ENCODE assay signal across 12 cellular contexts in the genomic region with DNA sequence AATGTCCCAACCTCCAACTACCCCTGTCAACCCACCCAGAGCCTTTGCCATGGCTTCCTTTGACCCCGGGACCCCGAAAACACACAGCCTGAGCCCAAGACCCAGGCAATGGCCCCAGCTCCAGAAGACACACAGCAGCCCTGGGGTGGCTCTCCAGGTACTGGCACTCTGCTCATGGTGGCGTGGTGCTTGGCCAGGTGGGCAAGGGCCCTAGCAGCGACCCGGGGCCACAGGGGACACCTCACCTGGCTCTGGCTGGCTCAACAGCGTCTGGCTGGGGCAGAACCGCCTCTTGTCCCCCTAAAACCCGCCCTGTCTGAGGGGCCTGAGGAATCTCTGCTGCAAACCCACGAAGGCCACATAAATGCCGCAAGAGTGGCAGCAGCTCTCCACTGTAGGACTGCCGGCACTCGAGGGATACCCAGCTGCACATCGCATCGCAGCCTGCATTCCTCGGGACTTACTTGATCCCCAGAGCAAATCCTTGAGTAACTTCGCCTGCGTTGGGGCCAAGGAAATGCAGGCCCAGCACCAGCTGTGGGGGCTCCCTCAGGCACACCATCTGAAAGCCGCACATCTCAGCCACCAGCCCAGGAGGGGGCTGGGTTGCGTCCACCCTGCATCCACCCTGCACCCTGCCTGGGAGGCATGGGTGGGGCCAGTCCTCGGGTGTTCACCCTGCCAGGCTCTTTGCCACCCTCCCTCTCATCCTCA. TPM values are rescaled to one million over a fixed set of nuclear protein-coding genes. Genes with fewer than 3 reads are reported as not detected.
DNase-seq lines count a peak whose midpoint lies in the region; ATAC-seq, FAIRE-seq and TF ChIP-seq lines count a peak whose summit lies in the region.
"Had no signal": no experiment of that assay in that cellular context is flagged by ENCODE, and none has a peak within 500 bp of the region (broad histone marks: within the 10 kb centered on the region; RNA-seq: fewer than 3 reads in every experiment).

No MANE protein-coding gene starts in this region.

- POLR2A ChIA-PET in Panc1 (lab: Charles Lee) (no interaction called here), endothelial cell of umbilical vein (lab: Charles Lee) (interaction anchor here (1.3 kb wide), 1 partner anchor 9 kb away, joined by 3 read pairs; no protein-coding TSS in a partner anchor), HEK293T (lab: Yijun Ruan, JAX) (no interaction called here)
- POLR2A ChIA-PET in CD8-positive, alpha-beta T cell (lab: Charles Lee): no interaction called here

- no peak for ATAC-seq in Panc1
- no peak for ATAC-seq in CD8-positive, alpha-beta T cell

- peak overlapping the region; percentile 81 for H3K4me2 ChIP-seq in endothelial cell of umbilical vein (ENCODE audit: insufficient read depth, low read length)

- H3K9me3 ChIP-seq in Panc1 (ENCODE audit: control insufficient read depth, insufficient read depth, low read depth, low read length): no peaks in the 10 kb centered on the region
- no peaks in the 10 kb centered on the region for H3K9me3 ChIP-seq in endothelial cell of umbilical vein (replicated peaks; ENCODE audit: control insufficient read depth, insufficient read depth, low read length)
- H3K9me3 ChIP-seq in ovary: no peaks in the 10 kb centered on the region
- no peaks in the 10 kb centered on the region for H3K9me3 ChIP-seq in CD8-positive, alpha-beta T cell (ENCODE audit: low read length)

- CTCF ChIA-PET in Panc1 (lab: Charles Lee): no interaction called here
- CTCF ChIA-PET in endothelial cell of umbilical vein (lab: Charles Lee): interaction anchor here (1.9 to 2.6 kb wide), 2 partner anchors 147 kb away, joined by 9 to 10 read pairs; no protein-coding TSS in a partner anchor
- CTCF ChIA-PET in CD8-positive, alpha-beta T cell (lab: Charles Lee): no interaction called here
- CTCF ChIA-PET in HEK293T (lab: Yijun Ruan, JAX): no interaction called here

- in situ Hi-C loops in Panc1 (cut with HindIII; ENCODE audit: low pct_unique_long_range_greater_than_20kb, low sequenced_read_pairs): no loop called here

- H3K36me3 ChIP-seq in Panc1 (ENCODE audit: control insufficient read depth, insufficient read depth, low read length): no peaks in the 10 kb centered on the region
- H3K36me3 ChIP-seq in endothelial cell of umbilical vein (ENCODE audit: control insufficient read depth in 2 of 2, extremely low read depth in 1 of 2, insufficient read depth in 2 of 2, low read length in 2 of 2): peaks cover 10 to 12% of the 10 kb centered on the region in 2 experiments
- no peaks in the 10 kb centered on the region for H3K36me3 ChIP-seq in ovary
- H3K36me3 ChIP-seq in CD8-positive, alpha-beta T cell (ENCODE audit: insufficient read depth, low read length): no peaks in the 10 kb centered on the region

- no peaks in the 10 kb centered on the region for H3K9me3 Mint-ChIP-seq in CD8-positive, alpha-beta T cell
- H3K9me3 Mint-ChIP-seq: IgD-negative memory B cell had no signal

- BruUV-seq in Panc1 (replicated peaks; lab: Mats Ljungman, UMichigan) (no TSS peak), endothelial cell of umbilical vein (replicated peaks; lab: Mats Ljungman, UMichigan) (no TSS peak)

- H2AFZ ChIP-seq in endothelial cell of umbilical vein (ENCODE audit: low read depth, low read length): no peak overlapping the region

- H3K27ac ChIP-seq in Panc1 (ENCODE audit: low read length): peak overlapping the region; percentile 79
- H3K27ac ChIP-seq in endothelial cell of umbilical vein (ENCODE audit: insufficient read depth, low read depth, low read length): peak overlapping the region; percentile 69
- no peak overlapping the region for H3K27ac ChIP-seq in ovary
- H3K27ac ChIP-seq in CD8-positive, alpha-beta T cell (ENCODE audit: low read depth, low read length): no peak overlapping the region

- no peak overlapping the region for H3K4me3 Mint-ChIP-seq in CD8-positive, alpha-beta T cell
- H3K4me3 Mint-ChIP-seq: IgD-negative memory B cell had no signal

- no peaks in the 10 kb centered on the region for H4K20me1 ChIP-seq in endothelial cell of umbilical vein (replicated peaks; ENCODE audit: control insufficient read depth, extremely low read depth, insufficient read depth, low read length)

- dilution Hi-C loops in endothelial cell of umbilical vein (cut with MboI; ENCODE audit: extremely low pct_ligation_motif_present, low sequenced_read_pairs): no loop called here

- H3K27ac Mint-ChIP-seq in CD8-positive, alpha-beta T cell: no peak overlapping the region
- H3K27ac Mint-ChIP-seq: IgD-negative memory B cell had no signal

- no peaks in the 10 kb centered on the region for H3K27me3 Mint-ChIP-seq in CD8-positive, alpha-beta T cell (ENCODE audit: low read depth)
- H3K27me3 Mint-ChIP-seq: IgD-negative memory B cell had no signal

- no peak for FAIRE-seq in endothelial cell of umbilical vein (lab: Jason Lieb, UNC)
- FAIRE-seq: small intestine had no signal

- H3K9me1 ChIP-seq in endothelial cell of umbilical vein (replicated peaks; ENCODE audit: control insufficient read depth, extremely low read depth, insufficient read depth, low read length): no peaks in the 10 kb centered on the region

- TF ChIP-seq EP300 in ovary (IDR thresholded peaks at IDR 0.05): no peak

- H3K4me1 ChIP-seq in Panc1 (ENCODE audit: control insufficient read depth, insufficient read depth, low read length) (peaks cover 93% of the 10 kb centered on the region), endothelial cell of umbilical vein (ENCODE audit: control insufficient read depth, extremely low read depth, insufficient read depth, low read length) (peaks cover 83% of the 10 kb centered on the region), ovary (ENCODE audit: insufficient read depth) (peaks cover 5% of the 10 kb centered on the region)
- peaks cover 25% of the 10 kb centered on the region for H3K4me1 ChIP-seq in CD8-positive, alpha-beta T cell (ENCODE audit: insufficient read depth, low read length)

- WGBS in ovary, 3 donors: 93 to 97% (median 95%) methylated on average over 18 to 20 of the region's 20 CpGs

- DNase-seq in activated CD4-positive, alpha-beta T cell treated with anti-CD3 and anti-CD28 coated beads for 48 hours: peak; percentile 0
- DNase-seq in activated CD4-positive, alpha-beta T cell treated with anti-CD3 and anti-CD28 coated beads for 4 hours: no peak
- DNase-seq in Panc1 (ENCODE audit: low read depth, low spot score) (no peak), endothelial cell of umbilical vein (ENCODE audit: low read depth, low spot score) (no peak), ovary (peak in 3 of 5 donors; percentile 6 to 29 (median 15)), HEK293T (ENCODE audit: extremely low spot score) (no peak)
- no peak for DNase-seq in CD8-positive, alpha-beta T cell
- DNase-seq in activated CD4-positive, alpha-beta T cell treated with anti-CD3 and anti-CD28 coated beads, Interleukin-2, amount 50 U/mL, for 48 hours: no peak
- DNase-seq: 8988T, NCI-H1930, small intestine had no signal

- H3K36me3 Mint-ChIP-seq in CD8-positive, alpha-beta T cell: no peaks in the 10 kb centered on the region

- no peak overlapping the region for H3K4me3 ChIP-seq in Panc1 (ENCODE audit: low read depth in 2 of 2, low read length in 2 of 2)
- peak overlapping the region in 2 of 3 experiments; percentile 57 to 85 for H3K4me3 ChIP-seq in endothelial cell of umbilical vein (replicated peaks in 1 of 3; ENCODE audit: insufficient read depth in 1 of 3, low read depth in 1 of 3, low read length in 3 of 3)
- H3K4me3 ChIP-seq in ovary: no peak overlapping the region
- H3K4me3 ChIP-seq in CD8-positive, alpha-beta T cell (ENCODE audit: low read depth, low read length): no peak overlapping the region

- intact Hi-C loops in Panc1 (cut with micrococcal nuclease; ENCODE audit: unreplicated experiment) (no loop called here), endothelial cell of umbilical vein (cut with micrococcal nuclease) (no loop called here), ovary (cut with DNase I) (no loop called here)
- intact Hi-C loops in CD8-positive, alpha-beta T cell (cut with DNase I, micrococcal nuclease): no loop called here

- TF ChIP-seq POLR2A in endothelial cell of umbilical vein (IDR thresholded peaks at IDR 0.05; ENCODE audit: low read depth, low read length) (no peak), ovary (IDR thresholded peaks at IDR 0.05) (no peak)

- H3K4me1 Mint-ChIP-seq in CD8-positive, alpha-beta T cell (ENCODE audit: low read depth): peaks cover 14% of the 10 kb centered on the region
- H3K4me1 Mint-ChIP-seq: IgD-negative memory B cell had no signal

- TF ChIP-seq CTCF in Panc1 (IDR thresholded peaks at IDR 0.05) (no peak), endothelial cell of umbilical vein (IDR thresholded peaks at IDR 0.05; ENCODE audit: extremely low read depth in 1 of 2, insufficient read depth in 1 of 2, low read depth in 1 of 2, low read length in 2 of 2) (no peak), ovary (IDR thresholded peaks at IDR 0.05) (no peak)
- no peak for TF ChIP-seq CTCF in CD8-positive, alpha-beta T cell (IDR thresholded peaks at IDR 0.05)

- peak overlapping the region; percentile 75 for H3K9ac ChIP-seq in endothelial cell of umbilical vein (replicated peaks; ENCODE audit: extremely low read depth, insufficient read depth, low read length)

- H3K27me3 ChIP-seq in Panc1 (ENCODE audit: control insufficient read depth, insufficient read depth, low read length): no peaks in the 10 kb centered on the region
- H3K27me3 ChIP-seq in endothelial cell of umbilical vein (ENCODE audit: control insufficient read depth in 2 of 2, insufficient read depth in 2 of 2, low read length in 2 of 2): no peaks in the 10 kb centered on the region
- H3K27me3 ChIP-seq in ovary: no peaks in the 10 kb centered on the region
- no peaks in the 10 kb centered on the region for H3K27me3 ChIP-seq in CD8-positive, alpha-beta T cell (ENCODE audit: insufficient read depth, low read length)

- peaks cover 49% of the 10 kb centered on the region for H3K79me2 ChIP-seq in endothelial cell of umbilical vein (ENCODE audit: control insufficient read depth, insufficient read depth, low read length)

RNA-seq across cellular contexts. Expression of a gene that starts 23.1 kb away (rescaled TPM):
- total RNA-seq in Panc1 (2021; ENCODE audit: unreplicated experiment) (12.2 TPM), endothelial cell of umbilical vein (5.9 and 11.2 TPM in 2 replicates), ovary (10 to 100 TPM in 2 of 7 donors, 1 to 10 TPM in 5; 3.1 to 14.9 (median 6.0) TPM)
- 10.2 TPM for polyA plus RNA-seq in Panc1 (2012; ENCODE audit: insufficient read length)
- polyA plus RNA-seq in endothelial cell of umbilical vein (5.4 and 5.9 TPM in 2 replicates), ovary (1 to 10 TPM in 1 of 2 donors, not detected in 1; 5.1 TPM)
- polyA plus RNA-seq in endothelial cell of umbilical vein (2011; cell fraction: cytosol; rRNA removed): 2.2 and 3.8 TPM in 2 replicates
- polyA plus RNA-seq in endothelial cell of umbilical vein (2011; cell fraction: nucleus; rRNA removed): 2.7 and 3.2 TPM in 2 replicates
- 3.5 and 3.6 TPM in 2 replicates for polyA plus RNA-seq in endothelial cell of umbilical vein (2012)
- 1.6 and 3.5 TPM in 2 replicates for polyA minus RNA-seq in endothelial cell of umbilical vein
- polyA minus RNA-seq in endothelial cell of umbilical vein (2011; cell fraction: cytosol; rRNA and poly(A)+ RNA removed): 1.7 TPM
- 2.4 TPM in 2 replicates for polyA minus RNA-seq in endothelial cell of umbilical vein (2011; cell fraction: nucleus; rRNA and poly(A)+ RNA removed)
- total RNA-seq in CD8-positive, alpha-beta T cell: 1 to 10 TPM; 5.8 to 6.9 TPM

RNA-seq across cellular contexts. Expression of a gene that starts 23.1 kb away (rescaled TPM):
- total RNA-seq in Panc1 (2021; ENCODE audit: unreplicated experiment) (26.7 TPM), endothelial cell of umbilical vein (31.9 and 32.1 TPM in 2 replicates), ovary (10 to 100 TPM in 6 of 7 donors, 1 to 10 TPM in 1; 9.1 to 54.3 (median 16.7) TPM)
- 22.5 TPM for polyA plus RNA-seq in Panc1 (2012; ENCODE audit: insufficient read length)
- polyA plus RNA-seq in endothelial cell of umbilical vein (40.8 and 54.5 TPM in 2 replicates), ovary (1 to 10 TPM; 7.1 to 7.3 TPM)
- polyA plus RNA-seq in endothelial cell of umbilical vein (2011; cell fraction: cytosol; rRNA removed): 21.6 and 22.9 TPM in 2 replicates
- 43.8 and 53.4 TPM in 2 replicates for polyA plus RNA-seq in endothelial cell of umbilical vein (2011; cell fraction: nucleus; rRNA removed)
- polyA plus RNA-seq in endothelial cell of umbilical vein (2012): 8.0 and 9.8 TPM in 2 replicates
- polyA minus RNA-seq in endothelial cell of umbilical vein: 84.1 and 88.0 TPM in 2 replicates
- polyA minus RNA-seq in endothelial cell of umbilical vein (2011; cell fraction: cytosol; rRNA and poly(A)+ RNA removed): 9.0 TPM
- polyA minus RNA-seq in endothelial cell of umbilical vein (2011; cell fraction: nucleus; rRNA and poly(A)+ RNA removed): 20.7 and 26.1 TPM in 2 replicates
- total RNA-seq in CD8-positive, alpha-beta T cell: 10 to 100 TPM; 21.5 to 22.9 TPM

Comparison
In these comparisons a context has a peak if more than half of its experiments do, and no peak if none do; other contexts are left out.
1. DNase-seq: peak in activated CD4-positive, alpha-beta T cell treated with anti-CD3 and anti-CD28 coated beads for 48 hours (single experiment) and ovary (3 of 5); none in activated CD4-positive, alpha-beta T cell treated with anti-CD3 and anti-CD28 coated beads for 4 hours (0 of 2), Panc1 (single experiment), endothelial cell of umbilical vein (single experiment), CD8-positive, alpha-beta T cell (0 of 7), HEK293T (single experiment) and activated CD4-positive, alpha-beta T cell treated with anti-CD3 and anti-CD28 coated beads, Interleukin-2, amount 50 U/mL, for 48 hours (0 of 2).
2. H3K27ac ChIP-seq: peak in Panc1 (single experiment) and endothelial cell of umbilical vein (single experiment); none in ovary (0 of 2) and CD8-positive, alpha-beta T cell (single experiment).
3. H3K4me3 ChIP-seq: peak in endothelial cell of umbilical vein (2 of 3); none in Panc1 (0 of 2), ovary (single experiment) and CD8-positive, alpha-beta T cell (single experiment).